ENCODE assay signal across 13 cellular contexts in the genomic region with DNA sequence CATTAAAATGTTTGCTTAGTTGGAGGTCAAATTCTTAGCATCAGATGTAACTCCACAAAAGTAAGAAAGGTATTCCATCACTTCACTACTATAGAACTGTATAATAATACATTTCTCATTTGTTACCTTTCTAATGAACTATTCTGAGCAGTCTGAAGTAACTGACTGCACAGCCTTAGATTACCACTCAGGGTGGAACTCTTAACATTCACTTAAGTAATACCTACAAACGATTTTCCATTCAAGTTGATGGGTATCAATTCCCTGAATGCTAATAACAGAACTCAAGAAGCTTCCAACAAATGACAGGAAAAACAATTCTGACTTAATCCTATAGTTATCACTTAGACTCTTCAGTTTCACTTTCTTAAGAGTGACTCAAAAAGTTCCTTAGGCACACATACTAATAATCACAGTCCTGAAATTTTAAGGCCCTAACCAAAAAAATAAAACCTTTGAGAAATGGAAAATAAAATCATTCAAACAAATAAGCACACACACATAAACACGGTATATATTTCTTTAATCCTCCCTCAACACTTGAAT. TPM values are rescaled to one million over a fixed set of nuclear protein-coding genes. Genes with fewer than 3 reads are reported as not detected.
DNase-seq lines count a peak whose midpoint lies in the region; ATAC-seq and TF ChIP-seq lines count a peak whose summit lies in the region.
"Had no signal": no experiment of that assay in that cellular context is flagged by ENCODE, and none has a peak within 500 bp of the region (broad histone marks: within the 10 kb centered on the region; RNA-seq: fewer than 3 reads in every experiment).

No MANE protein-coding gene starts in this region.

- no peaks in the 10 kb centered on the region for H3K27me3 ChIP-seq in cardiac muscle cell
- H3K27me3 ChIP-seq: adrenal gland; BLaER1 treated with 17β-estradiol and CSF1 and Interleukin-3, amounts not matched to agents 10 nM and 100 nM had no signal

- H3K36me3 ChIP-seq in cardiac muscle cell, result peaks cover 70% of the 10 kb centered on the region

- H3K27ac Mint-ChIP-seq in chondrocyte (ENCODE audit: unreplicated experiment), result peak overlapping the region; percentile 58
- peak overlapping the region; percentile 51 for H3K27ac Mint-ChIP-seq in type B pancreatic cell

- no peak overlapping the region for H3K4me3 Mint-ChIP-seq in chondrocyte (ENCODE audit: unreplicated experiment)
- H3K4me3 Mint-ChIP-seq in type B pancreatic cell, result no peak overlapping the region

- DNase-seq in cardiac muscle cell (ENCODE audit: low read depth in 1 of 2, low spot score in 1 of 2), result no peak
- DNase-seq in cardiac septum (ENCODE audit: low spot score), result no peak
- no peak for DNase-seq in chondrocyte (ENCODE audit: low spot score)
- DNase-seq in type B pancreatic cell (ENCODE audit: extremely low spot score, unreplicated experiment), result no peak
- DNase-seq in GM19238 (ENCODE audit: insufficient read length, low spot score), result no peak
- DNase-seq: adrenal gland, hippocampal formation, NCI-H2171 had no signal

- H3K9me3 ChIP-seq in cardiac muscle cell (ENCODE audit: low read depth), result no peaks in the 10 kb centered on the region
- H3K9me3 ChIP-seq: adrenal gland; BLaER1 treated with 17β-estradiol and CSF1 and Interleukin-3, amounts not matched to agents 10 nM and 100 nM had no signal

- H3K9me3 Mint-ChIP-seq in chondrocyte (ENCODE audit: low read depth) (no peaks in the 10 kb centered on the region), type B pancreatic cell (no peaks in the 10 kb centered on the region)

- ATAC-seq in HG03558 (IDR thresholded peaks at IDR 0.05; ENCODE audit: extremely low read depth, unreplicated experiment), result peak; percentile 44
- no peak for ATAC-seq in GM18861 (IDR thresholded peaks at IDR 0.05; ENCODE audit: unreplicated experiment)
- ATAC-seq in HG03521 (IDR thresholded peaks at IDR 0.05; ENCODE audit: unreplicated experiment), result no peak

- H3K4me3 ChIP-seq in cardiac muscle cell, result no peak overlapping the region
- H3K4me3 ChIP-seq: adrenal gland; BLaER1 treated with 17β-estradiol and CSF1 and Interleukin-3, amounts not matched to agents 10 nM and 100 nM had no signal

- TF ChIP-seq CTCF in cardiac muscle cell (IDR thresholded peaks at IDR 0.05; ENCODE audit: low read depth, low read length) (no peak), chondrocyte (IDR thresholded peaks at IDR 0.05) (no peak), type B pancreatic cell (conservative IDR thresholded peaks at IDR 0.05) (no peak)

- peak overlapping the region; percentile 35 for H3K27ac ChIP-seq in cardiac muscle cell
- H3K27ac ChIP-seq: KMS-11 had no signal

- H3K4me1 Mint-ChIP-seq in chondrocyte (ENCODE audit: low read depth), result peaks cover 17% of the 10 kb centered on the region
- H3K4me1 Mint-ChIP-seq in type B pancreatic cell (ENCODE audit: unreplicated experiment), result no peaks in the 10 kb centered on the region

- intact Hi-C loops in cardiac septum (cut with DNase I), result no loop called here

- H3K36me3 Mint-ChIP-seq in chondrocyte (ENCODE audit: low read depth) (peaks cover 32% of the 10 kb centered on the region), type B pancreatic cell (peaks cover 58% of the 10 kb centered on the region)

- no peaks in the 10 kb centered on the region for H3K27me3 Mint-ChIP-seq in chondrocyte (ENCODE audit: low read depth)
- no peaks in the 10 kb centered on the region for H3K27me3 Mint-ChIP-seq in type B pancreatic cell

- no peaks in the 10 kb centered on the region for H3K4me1 ChIP-seq in cardiac muscle cell (ENCODE audit: low read depth)

RNA-seq across cellular contexts. Expression of a gene that starts 20.9 kb away (rescaled TPM):
- 73.2 and 175 TPM in 2 replicates for total RNA-seq in cardiac muscle cell
- 348 and 451 TPM in 2 replicates for polyA plus RNA-seq in cardiac muscle cell
- total RNA-seq in cardiac septum, result 110 TPM
- 124 to 177 TPM (median 127 TPM) in 3 replicates for total RNA-seq in chondrocyte
- 225 and 367 TPM in 2 replicates for total RNA-seq in type B pancreatic cell (ENCODE audit: low replicate concordance)
